9 cellular contexts compared by ENCODE assay signal in the genomic region with DNA sequence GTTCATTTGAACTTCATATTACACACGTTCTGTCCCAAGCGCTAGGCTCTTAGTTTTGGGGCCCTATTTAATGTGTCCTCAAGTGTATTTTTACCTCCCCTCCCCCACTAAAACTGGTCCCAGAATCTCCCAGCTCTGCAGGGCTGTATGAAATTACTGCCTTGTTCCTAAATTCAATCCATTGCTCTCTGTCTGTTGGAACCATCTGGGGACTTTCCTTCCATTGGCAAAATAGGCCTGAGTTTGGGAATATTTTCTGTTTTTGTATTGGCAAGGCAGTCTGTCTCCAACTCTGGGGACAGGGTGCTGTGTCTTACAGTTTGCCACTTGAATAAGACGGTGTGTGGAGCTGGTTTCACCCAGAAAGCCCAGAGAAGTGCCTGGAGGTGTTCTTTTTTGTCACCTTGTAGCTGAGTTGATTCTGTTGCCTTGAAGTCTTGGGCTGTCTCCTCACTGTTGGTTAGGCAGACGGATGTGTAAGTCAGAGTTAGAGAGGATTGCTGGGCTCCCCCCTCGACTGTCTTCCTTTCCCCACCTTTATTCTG. TPM values are rescaled to one million over a fixed set of nuclear protein-coding genes. Genes with fewer than 3 reads are reported as not detected.
DNase-seq lines count a peak whose midpoint lies in the region; ATAC-seq and TF ChIP-seq lines count a peak whose summit lies in the region.
"Had no signal": no experiment of that assay in that cellular context is flagged by ENCODE, and none has a peak within 500 bp of the region (broad histone marks: within the 10 kb centered on the region; RNA-seq: fewer than 3 reads in every experiment).

No MANE protein-coding gene starts in this region.

- no peaks in the 10 kb centered on the region for H3K9me3 ChIP-seq in cardiac muscle cell (ENCODE audit: low read depth)
- H3K9me3 ChIP-seq in liver (ENCODE audit: control insufficient read depth in 4 of 4, low read length in 3 of 4), result no peaks in the 10 kb centered on the region
- no peaks in the 10 kb centered on the region for H3K9me3 ChIP-seq in transverse colon

- ATAC-seq in Right ventricle myocardium superior (ENCODE audit: poor library complexity) (no peak), GM18520 (IDR thresholded peaks at IDR 0.05; ENCODE audit: unreplicated experiment) (no peak), HG03175 (IDR thresholded peaks at IDR 0.05; ENCODE audit: unreplicated experiment) (no peak)

- H3K36me3 ChIP-seq in cardiac muscle cell (peaks cover 15% of the 10 kb centered on the region), liver (ENCODE audit: control insufficient read depth in 4 of 4, insufficient read depth in 3 of 4, low read depth in 1 of 4, low read length in 3 of 4) (peaks cover 7 to 21% (median 15%) of the 10 kb centered on the region in 4 donors), transverse colon (peaks cover 0 to 18% (median 5%) of the 10 kb centered on the region in 4 donors)

- no peak for TF ChIP-seq POLR2A in transverse colon (IDR thresholded peaks at IDR 0.05)

- DNase-seq in cardiac muscle cell (ENCODE audit: low read depth in 1 of 2, low spot score in 1 of 2), result no peak
- no peak for DNase-seq in Right ventricle myocardium superior
- DNase-seq in transverse colon, result no peak
- no peak for DNase-seq in NCI-H510A (lab: John Stamatoyannopoulos, UW)

- WGBS in adipose tissue, 3 donors, result 15 to 24% (median 19%) methylated on average over 5 of the region's 5 CpGs
- WGBS in liver, result 61% methylated on average over 5 of the region's 5 CpGs
- 25% methylated on average over 5 of the region's 5 CpGs; no CpG with 5 or more reads in 1 of the 2 donors for WGBS in transverse colon (ENCODE audit: low coverage in 1 of 2), 2 donors

- TF ChIP-seq EP300 in transverse colon (IDR thresholded peaks at IDR 0.05; ENCODE audit: low read depth), result no peak

- TF ChIP-seq RAD21 in liver (IDR thresholded peaks at IDR 0.05), result no peak

- H3K27ac ChIP-seq in cardiac muscle cell (peak overlapping the region; percentile 69), adipose tissue (ENCODE audit: low read depth, low read length) (peak overlapping the region; percentile 40), liver (ENCODE audit: low read depth in 1 of 2, low read length in 2 of 2) (peak overlapping the region; percentile 70 to 73), transverse colon (peak overlapping the region; percentile 93 to 95 (median 94))

- in situ Hi-C loops in transverse colon (cut with MboI; ENCODE audit: low pct_ligation_motif_present in 1 of 4, low pct_unique_long_range_greater_than_20kb in 1 of 4, low sequenced_read_pairs in 3 of 4), result no loop called here

- peaks cover 24% of the 10 kb centered on the region for H3K4me1 ChIP-seq in cardiac muscle cell (ENCODE audit: low read depth)
- peaks cover 5 to 39% (median 27%) of the 10 kb centered on the region in 4 donors for H3K4me1 ChIP-seq in liver (ENCODE audit: control insufficient read depth in 4 of 4, insufficient read depth in 4 of 4, low read length in 3 of 4)
- H3K4me1 ChIP-seq in transverse colon, result peaks cover 10 to 34% (median 24%) of the 10 kb centered on the region in 4 donors

- H3K27me3 ChIP-seq in cardiac muscle cell, result no peaks in the 10 kb centered on the region
- H3K27me3 ChIP-seq in liver (ENCODE audit: control insufficient read depth in 4 of 4, insufficient read depth in 4 of 4, low read length in 3 of 4), result no peaks in the 10 kb centered on the region
- no peaks in the 10 kb centered on the region for H3K27me3 ChIP-seq in transverse colon

- intact Hi-C loops in Right ventricle myocardium superior (cut with DNase I), result loop anchor here (5.0 kb wide), 1 partner anchor 56 kb away; no protein-coding TSS in a partner anchor
- intact Hi-C loops in transverse colon (cut with DNase I; ENCODE audit: low total_unique reads), result loop anchor here (5.0 kb wide), 1 partner anchor 1051 kb away; no protein-coding TSS in a partner anchor

- H3K4me3 ChIP-seq in cardiac muscle cell (peak overlapping the region; percentile 87), liver (ENCODE audit: low read depth in 1 of 3, low read length in 3 of 3) (peak overlapping the region; percentile 43 to 75 (median 71)), transverse colon (peak overlapping the region; percentile 60 to 94 (median 78))

- TF ChIP-seq CTCF in cardiac muscle cell (IDR thresholded peaks at IDR 0.05; ENCODE audit: low read depth, low read length) (no peak), liver (IDR thresholded peaks at IDR 0.05; ENCODE audit: low read depth, low read length, missing input control) (no peak), transverse colon (IDR thresholded peaks at IDR 0.05) (no peak)

- peak overlapping the region; percentile 22 to 26 for H3K9ac ChIP-seq in liver (ENCODE audit: low read depth in 1 of 2, low read length in 2 of 2)

TF ChIP-seq in liver, 16 proteins besides CTCF, POLR2A, EP300 and RAD21:
- TF ChIP-seq GABPA (IDR thresholded peaks at IDR 0.05 in 1 of 2, conservative IDR thresholded peaks at IDR 0.05 in 1 of 2) (no peak), HNF4G (IDR thresholded peaks at IDR 0.05) (no peak), JUND (IDR thresholded peaks at IDR 0.05) (no peak), NR2F2 (IDR thresholded peaks at IDR 0.05) (no peak)

RNA-seq across cellular contexts. Expression of gene PACS1, which starts 1.3 kb away (rescaled TPM):
- total RNA-seq in cardiac muscle cell (62.1 and 62.6 TPM in 2 replicates), Right ventricle myocardium superior (46.5 TPM), liver (1 to 10 TPM; 7.1 to 9.1 TPM), transverse colon (10 to 100 TPM in 3 of 4 donors, 1 to 10 TPM in 1; 9.8 to 52.0 (median 27.2) TPM)
- polyA plus RNA-seq in cardiac muscle cell (61.6 and 97.8 TPM in 2 replicates), adipose tissue (10 to 100 TPM; 16.6 to 29.4 (median 26.5) TPM), liver (1 to 10 TPM; 2.7 to 7.6 TPM)

RNA-seq across cellular contexts. Expression of gene SF3B2, which starts 19.2 kb away (rescaled TPM):
- total RNA-seq in cardiac muscle cell (196 and 210 TPM in 2 replicates), Right ventricle myocardium superior (61.2 TPM), liver (10 to 100 TPM; 55.7 to 67.6 TPM), transverse colon (100 to 1,000 TPM in 3 of 4 donors, 10 to 100 TPM in 1; 71.8 to 152 (median 137) TPM)
- polyA plus RNA-seq in cardiac muscle cell (184 and 189 TPM in 2 replicates), adipose tissue (100 to 1,000 TPM in 1 of 3 donors, 10 to 100 TPM in 2; 95.6 to 110 (median 98.5) TPM), liver (10 to 100 TPM; 50.5 to 58.7 TPM)

RNA-seq across cellular contexts. Expression of gene GAL3ST3, which starts 22.4 kb away (rescaled TPM):
- total RNA-seq in cardiac muscle cell (25.5 and 38.6 TPM in 2 replicates), Right ventricle myocardium superior (0.73 TPM), liver (not detected), transverse colon (not detected)
- polyA plus RNA-seq in cardiac muscle cell (14.8 and 22.3 TPM in 2 replicates), adipose tissue (under 1 TPM in 1 of 3 donors, not detected in 2; 0.64 TPM), liver (not detected)

RNA-seq across cellular contexts. Expression of gene CATSPER1, which starts 45.1 kb away (rescaled TPM):
- total RNA-seq in cardiac muscle cell (not detected in 2 replicates), Right ventricle myocardium superior (not detected), liver (under 1 TPM in 1 of 2 donors, not detected in 1; 0.17 TPM), transverse colon (not detected)
- polyA plus RNA-seq in cardiac muscle cell (not detected in 2 replicates), adipose tissue (under 1 TPM in 2 of 3 donors, not detected in 1; 0.02 to 0.16 TPM), liver (not detected)

RNA-seq across cellular contexts. Expression of gene CST6, which starts 59.6 kb away (rescaled TPM):
- total RNA-seq in cardiac muscle cell, result not detected in 2 replicates
- not detected in 2 replicates for polyA plus RNA-seq in cardiac muscle cell
- not detected for total RNA-seq in Right ventricle myocardium superior
- under 1 TPM in 2 of 3 donors, not detected in 1; 0.28 to 0.84 TPM for polyA plus RNA-seq in adipose tissue
- not detected for total RNA-seq in liver
- not detected for polyA plus RNA-seq in liver
- not detected for total RNA-seq in transverse colon
- total RNA-seq: subcutaneous adipose tissue had no signal

Comparison
In these comparisons a context has a peak if more than half of its experiments do, and no peak if none do; other contexts are left out.
1. RNA of gene GAL3ST3, which starts 22.4 kb away (total RNA-seq): 25.5 to 38.6 TPM in cardiac muscle cell; 0.73 TPM in Right ventricle myocardium superior (single experiment), not detected in liver and not detected in transverse colon; every median in the first group is over 10 times any median in the second.
2. H3K27ac ChIP-seq: peak in every context shown above with its lines; median percentile 94 in transverse colon; 72 in liver; 69 in cardiac muscle cell; 40 in adipose tissue.
3. Peak in every context shown above with its lines, with median percentiles within 50 percentile points of each other: H3K4me3 ChIP-seq.